Comparison of ENCODE assay signal across 11 cellular contexts in the genomic region with DNA sequence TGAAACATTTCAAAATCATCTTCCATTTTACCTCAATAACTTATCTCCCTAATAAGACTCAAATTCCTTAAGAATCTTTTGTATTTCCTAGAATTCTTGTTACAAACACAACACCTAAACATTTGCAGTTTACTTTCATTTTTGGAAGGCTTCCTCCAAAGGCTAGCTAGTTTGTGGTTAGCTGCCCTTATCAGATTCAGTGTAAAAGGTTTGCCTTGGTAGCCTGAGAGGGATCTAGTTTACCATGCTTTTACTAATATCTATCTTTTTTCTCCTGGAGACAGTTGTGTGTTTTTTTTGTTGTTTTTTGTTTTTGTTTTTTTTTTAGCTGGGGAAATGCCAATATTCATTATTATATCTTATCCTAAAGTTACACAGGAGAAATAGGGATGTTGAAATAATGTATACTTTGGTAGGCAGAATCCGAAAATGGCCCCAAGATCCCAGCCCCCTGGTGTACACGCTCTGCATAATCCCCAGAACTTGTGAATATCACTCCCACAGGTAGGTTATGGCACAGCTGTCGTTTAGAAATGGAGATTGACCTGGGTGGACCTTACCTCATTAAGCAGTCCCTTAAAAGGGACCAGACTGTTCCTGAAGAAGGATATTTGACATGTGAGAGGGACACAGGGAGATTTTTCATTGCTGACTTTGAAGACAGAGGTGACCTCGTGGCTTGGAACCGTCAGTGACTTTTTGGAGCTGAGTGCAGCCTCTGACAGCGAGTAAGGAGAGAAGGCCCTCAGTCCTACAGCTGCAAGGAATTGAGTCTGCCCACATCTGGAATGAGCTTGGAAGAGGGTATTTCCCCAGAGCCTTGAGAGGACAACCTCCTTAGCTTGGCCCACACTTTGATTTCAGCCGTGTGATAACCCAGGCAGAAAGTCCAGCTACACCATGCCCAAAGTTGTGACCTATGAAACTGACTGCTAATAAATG. TPM values are rescaled to one million over a fixed set of nuclear protein-coding genes. Genes with fewer than 3 reads are reported as not detected.
DNase-seq lines count a peak whose midpoint lies in the region; ATAC-seq and TF ChIP-seq lines count a peak whose summit lies in the region.
"Had no signal": no experiment of that assay in that cellular context is flagged by ENCODE, and none has a peak within 500 bp of the region (broad histone marks: within the 10 kb centered on the region; RNA-seq: fewer than 3 reads in every experiment).

No MANE protein-coding gene starts in this region.

- CTCF ChIA-PET in CD4-positive, alpha-beta T cell (lab: Charles Lee), result interaction anchor here (0.6 to 1.2 kb wide), 3 partner anchors 49 to 225 kb away, joined by 3 read pairs; no protein-coding TSS in a partner anchor
- CTCF ChIA-PET in HEK293T (lab: Yijun Ruan, JAX), result interaction anchor here (0.8 kb wide), 1 partner anchor 16 kb away, joined by 4 read pairs; no protein-coding TSS in a partner anchor

- WGBS in tibial nerve, 2 donors, result 67 to 79% methylated on average over 7 of the region's 7 CpGs

- H3K4me3 Mint-ChIP-seq in CD4-positive, alpha-beta T cell, result peak overlapping the region; percentile 3
- no peak overlapping the region for H3K4me3 Mint-ChIP-seq in mesothelial cell of epicardium

- TF ChIP-seq CTCF in CD4-positive, alpha-beta T cell (IDR thresholded peaks at IDR 0.05), result no peak
- TF ChIP-seq CTCF in mesothelial cell of epicardium (IDR thresholded peaks at IDR 0.05; ENCODE audit: unreplicated experiment) (no peak), tibial nerve (IDR thresholded peaks at IDR 0.05) (no peak), WERI-Rb-1 (IDR thresholded peaks at IDR 0.05; ENCODE audit: low read depth, low read length) (no peak)

- H3K36me3 ChIP-seq in adipocyte (ENCODE audit: control insufficient read depth, insufficient read depth, low read length, severe bottlenecking) (peaks cover 10% of the 10 kb centered on the region), tibial nerve (no peaks in the 10 kb centered on the region), WERI-Rb-1 (no peaks in the 10 kb centered on the region)

- TF ChIP-seq POLR2A in tibial nerve (IDR thresholded peaks at IDR 0.05), result no peak

- DNase-seq in CD4-positive, alpha-beta T cell, result no peak
- DNase-seq in HEK293T (ENCODE audit: extremely low spot score) (peak; percentile 34), adipocyte (ENCODE audit: low read depth) (peak; percentile 54), mesothelial cell of epicardium (ENCODE audit: low spot score in 2 of 2, unreplicated experiment in 2 of 2) (no peak), tibial nerve (ENCODE audit: low spot score in 2 of 2) (no peak), WERI-Rb-1 (no peak)
- DNase-seq: SHP77, substantia nigra had no signal

- no peak overlapping the region for H3K27ac Mint-ChIP-seq in CD4-positive, alpha-beta T cell
- peak overlapping the region; percentile 26 for H3K27ac Mint-ChIP-seq in mesothelial cell of epicardium

- no peak overlapping the region for H3K27ac ChIP-seq in CD4-positive, alpha-beta T cell (ENCODE audit: low read depth, low read length)
- peak overlapping the region in 2 of 4 donors; percentile 84 to 85 for H3K27ac ChIP-seq in tibial nerve
- no peak overlapping the region for H3K27ac ChIP-seq in WERI-Rb-1

- peak overlapping the region; percentile 22 for H3K9ac ChIP-seq in adipocyte (ENCODE audit: low read length)

- POLR2A ChIA-PET in CD4-positive, alpha-beta T cell (lab: Charles Lee), result interaction anchor here (1.2 to 1.7 kb wide), 4 partner anchors 9 to 34 kb away, joined by 3 to 4 read pairs (median 3); no protein-coding TSS in a partner anchor
- POLR2A ChIA-PET in HEK293T (lab: Yijun Ruan, JAX), result no interaction called here

- H3K27me3 Mint-ChIP-seq in CD4-positive, alpha-beta T cell, result no peaks in the 10 kb centered on the region
- no peaks in the 10 kb centered on the region for H3K27me3 Mint-ChIP-seq in mesothelial cell of epicardium (ENCODE audit: low read depth)

- no peaks in the 10 kb centered on the region for H3K36me3 Mint-ChIP-seq in CD4-positive, alpha-beta T cell (ENCODE audit: low read depth)
- H3K36me3 Mint-ChIP-seq in mesothelial cell of epicardium, result no peaks in the 10 kb centered on the region

- H3K4me1 ChIP-seq in adipocyte (ENCODE audit: control insufficient read depth, insufficient read depth, low read length) (peaks cover 91% of the 10 kb centered on the region), tibial nerve (peaks cover 0 to 88% (median 33%) of the 10 kb centered on the region in 4 donors)

- peaks cover 94% of the 10 kb centered on the region for H3K4me1 Mint-ChIP-seq in CD4-positive, alpha-beta T cell (ENCODE audit: low read depth)
- peaks cover 68% of the 10 kb centered on the region for H3K4me1 Mint-ChIP-seq in mesothelial cell of epicardium

- no peaks in the 10 kb centered on the region for H3K9me3 Mint-ChIP-seq in CD4-positive, alpha-beta T cell
- no peaks in the 10 kb centered on the region for H3K9me3 Mint-ChIP-seq in mesothelial cell of epicardium

- no peak overlapping the region for H3K4me3 ChIP-seq in adipocyte (ENCODE audit: low read length)
- no peak overlapping the region for H3K4me3 ChIP-seq in tibial nerve
- no peak overlapping the region for H3K4me3 ChIP-seq in WERI-Rb-1 (ENCODE audit: low read depth, low read length)
- H3K4me3 ChIP-seq: HAP-1 had no signal

- no peaks in the 10 kb centered on the region for H3K27me3 ChIP-seq in CD4-positive, alpha-beta T cell (ENCODE audit: control insufficient read depth, insufficient read depth, low read length)
- no peaks in the 10 kb centered on the region for H3K27me3 ChIP-seq in adipocyte (replicated peaks; ENCODE audit: control insufficient read depth, insufficient read depth, low read length)
- no peaks in the 10 kb centered on the region for H3K27me3 ChIP-seq in tibial nerve
- H3K27me3 ChIP-seq in WERI-Rb-1 (ENCODE audit: insufficient read depth, low read depth, severe bottlenecking), result no peaks in the 10 kb centered on the region

- no peak for ATAC-seq in CD4-positive, alpha-beta T cell (ENCODE audit: poor library complexity)
- ATAC-seq in HG03045 (IDR thresholded peaks at IDR 0.05; ENCODE audit: unreplicated experiment), result no peak
- no peak for ATAC-seq in GM18519 (IDR thresholded peaks at IDR 0.05; ENCODE audit: low FRiP score, unreplicated experiment)

- no peak for TF ChIP-seq EP300 in tibial nerve (IDR thresholded peaks at IDR 0.05)

- no peaks in the 10 kb centered on the region for H3K9me3 ChIP-seq in CD4-positive, alpha-beta T cell (ENCODE audit: control insufficient read depth, low read length)
- H3K9me3 ChIP-seq in adipocyte (ENCODE audit: control insufficient read depth, low read length), result no peaks in the 10 kb centered on the region
- H3K9me3 ChIP-seq in tibial nerve, result no peaks in the 10 kb centered on the region
- no peaks in the 10 kb centered on the region for H3K9me3 ChIP-seq in WERI-Rb-1 (ENCODE audit: severe bottlenecking)
- H3K9me3 ChIP-seq: HAP-1 had no signal

- intact Hi-C loops in CD4-positive, alpha-beta T cell (cut with DNase I, micrococcal nuclease), result loop anchor here in 1 of 2 experiments (10.0 kb wide), 1 partner anchor 768 kb away; a partner anchor contains a TSS

TF ChIP-seq in HEK293T, 16 proteins besides CTCF, POLR2A, EP300 and RAD21:
- TF ChIP-seq ZNF384 (IDR thresholded peaks at IDR 0.05) (no peak), BHLHE40 (IDR thresholded peaks at IDR 0.05; ENCODE audit: borderline replicate concordance) (no peak), ELF4 (IDR thresholded peaks at IDR 0.05) (no peak), CTBP1 (IDR thresholded peaks at IDR 0.05; ENCODE audit: borderline replicate concordance) (no peak), TARDBP (IDR thresholded peaks at IDR 0.05) (no peak), LEF1 (IDR thresholded peaks at IDR 0.05; ENCODE audit: borderline replicate concordance) (no peak), SP1 (IDR thresholded peaks at IDR 0.05) (no peak), FOXK2 (IDR thresholded peaks at IDR 0.05) (no peak), HDGF (IDR thresholded peaks at IDR 0.05; ENCODE audit: borderline replicate concordance) (no peak), L3MBTL2 (conservative IDR thresholded peaks at IDR 0.05) (no peak), NFRKB (IDR thresholded peaks at IDR 0.05) (no peak), ARNT (IDR thresholded peaks at IDR 0.05) (no peak), FOXA1 (IDR thresholded peaks at IDR 0.05) (no peak), SUZ12 (IDR thresholded peaks at IDR 0.05) (no peak), FOXM1 (IDR thresholded peaks at IDR 0.05; ENCODE audit: borderline replicate concordance) (no peak)
- TF ChIP-seq, protein P1, sequence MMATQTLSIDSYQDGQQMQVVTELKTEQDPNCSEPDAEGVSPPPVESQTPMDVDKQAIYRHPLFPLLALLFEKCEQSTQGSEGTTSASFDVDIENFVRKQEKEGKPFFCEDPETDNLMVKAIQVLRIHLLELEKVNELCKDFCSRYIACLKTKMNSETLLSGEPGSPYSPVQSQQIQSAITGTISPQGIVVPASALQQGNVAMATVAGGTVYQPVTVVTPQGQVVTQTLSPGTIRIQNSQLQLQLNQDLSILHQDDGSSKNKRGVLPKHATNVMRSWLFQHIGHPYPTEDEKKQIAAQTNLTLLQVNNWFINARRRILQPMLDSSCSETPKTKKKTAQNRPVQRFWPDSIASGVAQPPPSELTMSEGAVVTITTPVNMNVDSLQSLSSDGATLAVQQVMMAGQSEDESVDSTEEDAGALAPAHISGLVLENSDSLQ (IDR thresholded peaks at IDR 0.05), result no peak
TF ChIP-seq in HEK293T: peak in this region for 0.

RNA-seq across cellular contexts. Expression of a gene that starts 33.4 kb away (rescaled TPM):
- 1 to 10 TPM; 8.1 to 9.4 TPM for total RNA-seq in CD4-positive, alpha-beta T cell
- total RNA-seq in mesothelial cell of epicardium (83.6 to 88.5 TPM (median 84.1 TPM) in 3 replicates), tibial nerve (100 to 1,000 TPM; 111 to 205 (median 176) TPM)

Comparison
In these comparisons a context has a peak if more than half of its experiments do, and no peak if none do; other contexts are left out.
1. DNase-seq: peak in HEK293T (single experiment) and adipocyte (single experiment); none in CD4-positive, alpha-beta T cell (0 of 10), mesothelial cell of epicardium (0 of 2), tibial nerve (0 of 2) and WERI-Rb-1 (single experiment).